In the genomic region with DNA sequence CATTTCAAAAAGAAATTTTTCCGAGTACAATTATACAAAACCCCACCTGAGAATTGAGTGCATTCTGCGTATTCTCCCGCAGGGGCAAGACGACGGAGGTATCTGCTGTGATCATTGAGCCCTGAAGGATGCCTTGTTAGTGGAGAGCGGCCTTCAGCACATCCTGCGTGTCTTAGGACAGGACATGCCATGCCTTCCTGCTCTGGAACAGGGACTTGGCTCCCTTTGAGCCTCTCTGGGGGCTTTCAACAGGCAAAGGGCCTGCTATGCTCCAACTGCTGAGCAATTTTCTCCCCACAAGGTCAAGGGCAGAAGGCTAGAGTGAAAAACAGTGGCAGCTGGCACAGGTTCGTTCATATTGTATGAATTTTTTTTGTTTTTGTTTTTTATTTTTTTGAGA, we compare ENCODE assay signal across 32 cellular contexts. TPM values are rescaled to one million over a fixed set of nuclear protein-coding genes. Genes with fewer than 3 reads are reported as not detected.
DNase-seq lines count a peak whose midpoint lies in the region; ATAC-seq and TF ChIP-seq lines count a peak whose summit lies in the region.
"Had no signal": no experiment of that assay in that cellular context is flagged by ENCODE, and none has a peak within 500 bp of the region (broad histone marks: within the 10 kb centered on the region; RNA-seq: fewer than 3 reads in every experiment).

No MANE protein-coding gene starts in this region.

- no peaks in the 10 kb centered on the region for H3K9me3 ChIP-seq in gastrocnemius medialis
- H3K9me3 ChIP-seq: ascending aorta, esophagus muscularis mucosa, mucosa of descending colon, ovary, upper lobe of left lung had no signal

- in situ Hi-C loops in gastrocnemius medialis (cut with MboI; ENCODE audit: low sequenced_read_pairs in 4 of 4): no loop called here

- POLR2A ChIA-PET in WTC11 (lab: Charles Lee): no interaction called here

- H3K27me3 ChIP-seq in gastrocnemius medialis: no peaks in the 10 kb centered on the region
- H3K27me3 ChIP-seq: ascending aorta, esophagus muscularis mucosa, ovary, upper lobe of left lung had no signal

- H3K27ac Mint-ChIP-seq in WTC11 (no peak overlapping the region), endothelial cell (ENCODE audit: unreplicated experiment) (no peak overlapping the region)
- H3K27ac Mint-ChIP-seq: activated CD8-positive, alpha-beta T cell treated with anti-CD3 and anti-CD28 coated beads for 36 hours; CD14-positive monocyte had no signal

- H3K27me3 Mint-ChIP-seq in WTC11 (ENCODE audit: low read depth): no peaks in the 10 kb centered on the region; the same call in none of the 2 replicates
- peaks cover 3% of the 10 kb centered on the region for H3K27me3 Mint-ChIP-seq in endothelial cell (ENCODE audit: unreplicated experiment)
- H3K27me3 Mint-ChIP-seq: activated CD8-positive, alpha-beta T cell treated with anti-CD3 and anti-CD28 coated beads for 36 hours had no signal

- DNase-seq in activated CD4-positive, CD25-positive, alpha-beta regulatory T cell treated with anti-CD3 and anti-CD28 coated beads, Interleukin-2, amount 50 U/mL, for 72 hours: peak; percentile 14
- no peak for DNase-seq in activated CD4-positive, CD25-positive, alpha-beta regulatory T cell (lab: John Stamatoyannopoulos, UW)
- DNase-seq in WTC11 (ENCODE audit: low spot score) (no peak), left ventricle myocardium superior (no peak), gastrocnemius medialis (peak in 1 of 2 donors; percentile 29), endothelial cell (ENCODE audit: low spot score) (no peak), glomerular visceral epithelial cell (ENCODE audit: extremely low spot score) (no peak), GF-D8 (lab: John Stamatoyannopoulos, UW) (no peak)
- DNase-seq: 8988T; activated CD8-positive, alpha-beta T cell treated with anti-CD3 and anti-CD28 coated beads for 36 hours; activated gamma-delta T cell treated with Interleukin-2 at 50 U/mL for 16 hours; activated T-cell treated with anti-CD3 and anti-CD28 coated beads, Interleukin-2, amount 50 U/mL, for 1 hour; DMS79 treated with DMSO at 0.1 percent for 48 hours; foreskin fibroblast; GDM1; GOT3; mucosa of descending colon; NCI-H1105; NCI-H2081; NCI-H345; NCI-H748 treated with DMSO at 0.1 percent for 48 hours; SHP77 treated with DMSO at 0.1 percent for 48 hours; stimulated activated naive CD4-positive, alpha-beta T cell; T-helper 2 cell; upper lobe of left lung had no signal

- H3K4me1 Mint-ChIP-seq in WTC11: peaks cover 12% of the 10 kb centered on the region
- H3K4me1 Mint-ChIP-seq in endothelial cell (ENCODE audit: unreplicated experiment): peaks cover 26% of the 10 kb centered on the region

- TF ChIP-seq POLR2A in gastrocnemius medialis (IDR thresholded peaks at IDR 0.05): no peak

- ATAC-seq in WTC11 (peak; percentile 31; the same call in 1 of the 2 replicates), left ventricle myocardium superior (peak; percentile 74), gastrocnemius medialis (peak; percentile 35 to 43)
- ATAC-seq: activated CD8-positive, alpha-beta T cell treated with anti-CD3 and anti-CD28 coated beads for 36 hours; mucosa of descending colon had no signal

- intact Hi-C loops in left ventricle myocardium superior (cut with micrococcal nuclease): no loop called here
- intact Hi-C loops in gastrocnemius medialis (cut with DNase I; ENCODE audit: low total_unique reads): no loop called here

- H3K4me3 Mint-ChIP-seq in WTC11 (no peak overlapping the region), endothelial cell (ENCODE audit: unreplicated experiment) (no peak overlapping the region)
- H3K4me3 Mint-ChIP-seq: activated CD8-positive, alpha-beta T cell treated with anti-CD3 and anti-CD28 coated beads for 36 hours; CD14-positive monocyte; nephron had no signal

- H3K4me1 ChIP-seq in gastrocnemius medialis: peaks cover 0 to 6% of the 10 kb centered on the region in 2 donors
- H3K4me1 ChIP-seq: ascending aorta had no signal

- H3K36me3 ChIP-seq in gastrocnemius medialis: no peaks in the 10 kb centered on the region
- H3K36me3 ChIP-seq: ascending aorta, esophagus muscularis mucosa, ovary, upper lobe of left lung had no signal

- H3K9me3 Mint-ChIP-seq in WTC11 (no peaks in the 10 kb centered on the region), endothelial cell (ENCODE audit: unreplicated experiment) (no peaks in the 10 kb centered on the region)
- H3K9me3 Mint-ChIP-seq: activated CD8-positive, alpha-beta T cell treated with anti-CD3 and anti-CD28 coated beads for 36 hours; CD14-positive monocyte; nephron had no signal

- no peaks in the 10 kb centered on the region for H3K36me3 Mint-ChIP-seq in WTC11
- H3K36me3 Mint-ChIP-seq in endothelial cell (ENCODE audit: low read depth, unreplicated experiment): no peaks in the 10 kb centered on the region
- H3K36me3 Mint-ChIP-seq: CD14-positive monocyte had no signal

- CTCF ChIA-PET in WTC11 (lab: Charles Lee): interaction anchor here (2.3 to 4.4 kb wide), 2 partner anchors 11 to 16 kb away, joined by 5 to 37 read pairs; no protein-coding TSS in a partner anchor

- H3K27ac ChIP-seq in gastrocnemius medialis: peak overlapping the region in 3 of 4 donors; percentile 20 to 57 (median 39)
- H3K27ac ChIP-seq: ascending aorta, esophagus muscularis mucosa, ovary, skin epidermis, upper lobe of left lung had no signal

- TF ChIP-seq CTCF in WTC11 (IDR thresholded peaks at IDR 0.05): no peak
- no peak for TF ChIP-seq CTCF in gastrocnemius medialis (IDR thresholded peaks at IDR 0.05 in 4 of 5, conservative IDR thresholded peaks at IDR 0.05 in 1 of 5)
- TF ChIP-seq CTCF in endothelial cell (IDR thresholded peaks at IDR 0.05; ENCODE audit: unreplicated experiment): no peak

- H3K4me3 ChIP-seq in gastrocnemius medialis: no peak overlapping the region
- H3K4me3 ChIP-seq: ascending aorta, esophagus muscularis mucosa, lung, mucosa of descending colon, ovary, skin epidermis, upper lobe of left lung had no signal

TF ChIP-seq in WTC11, 78 proteins besides CTCF, POLR2A, EP300 and RAD21 (continues in another document):
- TF ChIP-seq KAT7 (CRISPR knock-in tag; IDR thresholded peaks at IDR 0.05; ENCODE audit: borderline replicate concordance) (no peak), FOXP1 (CRISPR knock-in tag; IDR thresholded peaks at IDR 0.05; ENCODE audit: borderline replicate concordance) (no peak), OVOL2 (CRISPR knock-in tag; IDR thresholded peaks at IDR 0.05; ENCODE audit: borderline replicate concordance) (no peak), CBFB (CRISPR knock-in tag; IDR thresholded peaks at IDR 0.05; ENCODE audit: low read depth) (no peak), GRHL2 (CRISPR knock-in tag; IDR thresholded peaks at IDR 0.05; ENCODE audit: insufficient replicate concordance, severe bottlenecking) (no peak), ZNF263 (CRISPR knock-in tag; IDR thresholded peaks at IDR 0.05; ENCODE audit: low read depth) (no peak), NR2C2 (CRISPR knock-in tag; IDR thresholded peaks at IDR 0.05) (no peak), IRF2 (CRISPR knock-in tag; IDR thresholded peaks at IDR 0.05; ENCODE audit: borderline replicate concordance, low read depth) (no peak), MYBL2 (CRISPR knock-in tag; IDR thresholded peaks at IDR 0.05) (no peak), ARID4B (CRISPR knock-in tag; IDR thresholded peaks at IDR 0.05; ENCODE audit: borderline replicate concordance) (no peak), ZBTB43 (CRISPR knock-in tag; IDR thresholded peaks at IDR 0.05) (no peak)

RNA-seq across cellular contexts. Expression of gene TOR1AIP2, which starts 52.4 kb away (rescaled TPM):
- total RNA-seq in WTC11 (2021): 57.1 to 58.0 TPM (median 57.2 TPM) in 3 replicates
- 47.4 TPM for total RNA-seq in left ventricle myocardium superior
- 100 to 1,000 TPM in 3 of 4 donors, 10 to 100 TPM in 1; 78.7 to 274 (median 129) TPM for total RNA-seq in gastrocnemius medialis
- 71.1 TPM for total RNA-seq in endothelial cell (ENCODE audit: unreplicated experiment)

RNA-seq across cellular contexts. Expression of gene TOR1AIP1, which starts 56.9 kb away (rescaled TPM):
- total RNA-seq in WTC11 (2021) (17.3 to 18.7 TPM (median 17.7 TPM) in 3 replicates), left ventricle myocardium superior (43.4 TPM), gastrocnemius medialis (100 to 1,000 TPM in 1 of 4 donors, 10 to 100 TPM in 3; 66.1 to 148 (median 68.8) TPM), endothelial cell (ENCODE audit: unreplicated experiment) (31.0 TPM)
